1 cellular context compared by ENCODE assay signal in the genomic region with DNA sequence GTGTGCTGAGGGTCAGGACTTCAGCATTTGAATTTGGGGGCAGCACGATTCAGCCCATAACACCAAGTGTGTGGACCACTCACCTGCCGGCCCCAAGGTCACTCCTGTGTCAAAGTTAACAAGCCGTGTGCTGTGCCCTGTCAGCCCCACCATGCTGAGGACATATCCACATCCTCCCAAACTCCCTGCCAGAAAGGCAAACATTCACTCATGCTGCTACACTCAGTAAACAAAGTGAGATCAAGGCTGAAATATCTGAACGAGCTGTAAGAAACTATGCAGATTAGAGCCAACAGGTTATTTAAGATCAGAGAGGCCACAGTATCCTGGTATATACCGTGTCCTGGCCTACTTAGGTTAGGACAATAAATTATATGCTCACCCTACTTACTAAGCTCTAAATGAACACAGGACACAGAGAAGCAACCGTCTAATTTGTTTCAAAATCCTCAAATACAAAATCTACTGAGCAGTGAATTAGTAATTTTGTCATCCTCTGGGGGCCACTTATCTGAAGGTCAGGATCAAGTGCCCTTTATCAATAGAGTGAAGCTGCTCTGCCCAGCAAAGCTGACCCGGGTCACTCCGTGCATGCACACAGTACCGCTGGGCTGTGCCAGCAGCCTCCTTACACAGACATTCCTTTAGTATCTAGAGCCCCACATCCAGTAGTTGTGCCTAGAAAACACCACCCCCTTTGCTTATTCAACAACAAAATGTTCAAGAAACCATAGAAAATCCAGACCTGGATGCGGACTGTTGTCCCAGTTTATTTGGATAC.
TF ChIP-seq lines count a peak whose summit lies in the region.

No MANE protein-coding gene starts in this region.

TF ChIP-seq in HepG2, 621 proteins besides CTCF, POLR2A, EP300 and RAD21 (continues in another document):
- TF ChIP-seq ZNF235 (CRISPR knock-in tag; IDR thresholded peaks at IDR 0.05; ENCODE audit: borderline replicate concordance) (no peak), SOX13 (IDR thresholded peaks at IDR 0.05) (no peak), SOX13 (CRISPR knock-in tag; conservative IDR thresholded peaks at IDR 0.05 in 1 of 2, IDR thresholded peaks at IDR 0.05 in 1 of 2) (peak in 1 of 2 experiments; percentile 6; a peak in 1 of 4 replicates), GTF3A (CRISPR knock-in tag; conservative IDR thresholded peaks at IDR 0.05) (no peak), HNF4A (CRISPR knock-in tag; IDR thresholded peaks at IDR 0.05) (peak; percentile 35), GATAD2A (CRISPR knock-in tag; IDR thresholded peaks at IDR 0.05) (peak; percentile 27; the same call in 1 of the 2 replicates), TBX2 (CRISPR knock-in tag; IDR thresholded peaks at IDR 0.05; ENCODE audit: borderline replicate concordance) (peak; percentile 32; the same call in 1 of the 2 replicates), HDAC1 (CRISPR knock-in tag; IDR thresholded peaks at IDR 0.05) (peak; percentile 54; the same call in 1 of the 2 replicates), ZNF383 (CRISPR knock-in tag; IDR thresholded peaks at IDR 0.05; ENCODE audit: borderline replicate concordance) (no peak), ZNF780A (CRISPR knock-in tag; IDR thresholded peaks at IDR 0.05) (peak; percentile 93), MAF1 (CRISPR knock-in tag; IDR thresholded peaks at IDR 0.05; ENCODE audit: borderline replicate concordance) (no peak), SMAD3 (CRISPR knock-in tag; IDR thresholded peaks at IDR 0.05) (no peak), SALL1 (CRISPR knock-in tag; IDR thresholded peaks at IDR 0.05) (peak; percentile 74), FOXO1 (CRISPR knock-in tag; IDR thresholded peaks at IDR 0.05) (peak; percentile 16; the same call in 1 of the 2 replicates), RARA (CRISPR knock-in tag; IDR thresholded peaks at IDR 0.05) (peak; percentile 49), ZNF256 (CRISPR knock-in tag; conservative IDR thresholded peaks at IDR 0.05) (no peak), TEAD3 (CRISPR knock-in tag; optimal IDR thresholded peaks at IDR 0.05; ENCODE audit: borderline replicate concordance) (peak; percentile 71)
- TF ChIP-seq, protein P1, sequence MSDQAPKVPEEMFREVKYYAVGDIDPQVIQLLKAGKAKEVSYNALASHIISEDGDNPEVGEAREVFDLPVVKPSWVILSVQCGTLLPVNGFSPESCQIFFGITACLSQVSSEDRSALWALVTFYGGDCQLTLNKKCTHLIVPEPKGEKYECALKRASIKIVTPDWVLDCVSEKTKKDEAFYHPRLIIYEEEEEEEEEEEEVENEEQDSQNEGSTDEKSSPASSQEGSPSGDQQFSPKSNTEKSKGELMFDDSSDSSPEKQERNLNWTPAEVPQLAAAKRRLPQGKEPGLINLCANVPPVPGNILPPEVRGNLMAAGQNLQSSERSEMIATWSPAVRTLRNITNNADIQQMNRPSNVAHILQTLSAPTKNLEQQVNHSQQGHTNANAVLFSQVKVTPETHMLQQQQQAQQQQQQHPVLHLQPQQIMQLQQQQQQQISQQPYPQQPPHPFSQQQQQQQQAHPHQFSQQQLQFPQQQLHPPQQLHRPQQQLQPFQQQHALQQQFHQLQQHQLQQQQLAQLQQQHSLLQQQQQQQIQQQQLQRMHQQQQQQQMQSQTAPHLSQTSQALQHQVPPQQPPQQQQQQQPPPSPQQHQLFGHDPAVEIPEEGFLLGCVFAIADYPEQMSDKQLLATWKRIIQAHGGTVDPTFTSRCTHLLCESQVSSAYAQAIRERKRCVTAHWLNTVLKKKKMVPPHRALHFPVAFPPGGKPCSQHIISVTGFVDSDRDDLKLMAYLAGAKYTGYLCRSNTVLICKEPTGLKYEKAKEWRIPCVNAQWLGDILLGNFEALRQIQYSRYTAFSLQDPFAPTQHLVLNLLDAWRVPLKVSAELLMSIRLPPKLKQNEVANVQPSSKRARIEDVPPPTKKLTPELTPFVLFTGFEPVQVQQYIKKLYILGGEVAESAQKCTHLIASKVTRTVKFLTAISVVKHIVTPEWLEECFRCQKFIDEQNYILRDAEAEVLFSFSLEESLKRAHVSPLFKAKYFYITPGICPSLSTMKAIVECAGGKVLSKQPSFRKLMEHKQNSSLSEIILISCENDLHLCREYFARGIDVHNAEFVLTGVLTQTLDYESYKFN (CRISPR knock-in tag; conservative IDR thresholded peaks at IDR 0.05) = peak; percentile 46
- TF ChIP-seq, protein P2, sequence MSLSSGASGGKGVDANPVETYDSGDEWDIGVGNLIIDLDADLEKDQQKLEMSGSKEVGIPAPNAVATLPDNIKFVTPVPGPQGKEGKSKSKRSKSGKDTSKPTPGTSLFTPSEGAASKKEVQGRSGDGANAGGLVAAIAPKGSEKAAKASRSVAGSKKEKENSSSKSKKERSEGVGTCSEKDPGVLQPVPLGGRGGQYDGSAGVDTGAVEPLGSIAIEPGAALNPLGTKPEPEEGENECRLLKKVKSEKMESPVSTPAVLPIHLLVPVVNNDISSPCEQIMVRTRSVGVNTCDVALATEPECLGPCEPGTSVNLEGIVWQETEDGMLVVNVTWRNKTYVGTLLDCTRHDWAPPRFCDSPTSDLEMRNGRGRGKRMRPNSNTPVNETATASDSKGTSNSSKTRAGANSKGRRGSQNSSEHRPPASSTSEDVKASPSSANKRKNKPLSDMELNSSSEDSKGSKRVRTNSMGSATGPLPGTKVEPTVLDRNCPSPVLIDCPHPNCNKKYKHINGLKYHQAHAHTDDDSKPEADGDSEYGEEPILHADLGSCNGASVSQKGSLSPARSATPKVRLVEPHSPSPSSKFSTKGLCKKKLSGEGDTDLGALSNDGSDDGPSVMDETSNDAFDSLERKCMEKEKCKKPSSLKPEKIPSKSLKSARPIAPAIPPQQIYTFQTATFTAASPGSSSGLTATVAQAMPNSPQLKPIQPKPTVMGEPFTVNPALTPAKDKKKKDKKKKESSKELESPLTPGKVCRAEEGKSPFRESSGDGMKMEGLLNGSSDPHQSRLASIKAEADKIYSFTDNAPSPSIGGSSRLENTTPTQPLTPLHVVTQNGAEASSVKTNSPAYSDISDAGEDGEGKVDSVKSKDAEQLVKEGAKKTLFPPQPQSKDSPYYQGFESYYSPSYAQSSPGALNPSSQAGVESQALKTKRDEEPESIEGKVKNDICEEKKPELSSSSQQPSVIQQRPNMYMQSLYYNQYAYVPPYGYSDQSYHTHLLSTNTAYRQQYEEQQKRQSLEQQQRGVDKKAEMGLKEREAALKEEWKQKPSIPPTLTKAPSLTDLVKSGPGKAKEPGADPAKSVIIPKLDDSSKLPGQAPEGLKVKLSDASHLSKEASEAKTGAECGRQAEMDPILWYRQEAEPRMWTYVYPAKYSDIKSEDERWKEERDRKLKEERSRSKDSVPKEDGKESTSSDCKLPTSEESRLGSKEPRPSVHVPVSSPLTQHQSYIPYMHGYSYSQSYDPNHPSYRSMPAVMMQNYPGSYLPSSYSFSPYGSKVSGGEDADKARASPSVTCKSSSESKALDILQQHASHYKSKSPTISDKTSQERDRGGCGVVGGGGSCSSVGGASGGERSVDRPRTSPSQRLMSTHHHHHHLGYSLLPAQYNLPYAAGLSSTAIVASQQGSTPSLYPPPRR (CRISPR knock-in tag; IDR thresholded peaks at IDR 0.05; ENCODE audit: borderline replicate concordance) = peak; percentile 39; the same call in 1 of the 2 replicates
- TF ChIP-seq, protein P3, sequence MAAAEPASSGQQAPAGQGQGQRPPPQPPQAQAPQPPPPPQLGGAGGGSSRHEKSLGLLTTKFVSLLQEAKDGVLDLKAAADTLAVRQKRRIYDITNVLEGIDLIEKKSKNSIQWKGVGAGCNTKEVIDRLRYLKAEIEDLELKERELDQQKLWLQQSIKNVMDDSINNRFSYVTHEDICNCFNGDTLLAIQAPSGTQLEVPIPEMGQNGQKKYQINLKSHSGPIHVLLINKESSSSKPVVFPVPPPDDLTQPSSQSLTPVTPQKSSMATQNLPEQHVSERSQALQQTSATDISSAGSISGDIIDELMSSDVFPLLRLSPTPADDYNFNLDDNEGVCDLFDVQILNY (CRISPR knock-in tag; conservative IDR thresholded peaks at IDR 0.05) = no peak
- TF ChIP-seq, protein P4, sequence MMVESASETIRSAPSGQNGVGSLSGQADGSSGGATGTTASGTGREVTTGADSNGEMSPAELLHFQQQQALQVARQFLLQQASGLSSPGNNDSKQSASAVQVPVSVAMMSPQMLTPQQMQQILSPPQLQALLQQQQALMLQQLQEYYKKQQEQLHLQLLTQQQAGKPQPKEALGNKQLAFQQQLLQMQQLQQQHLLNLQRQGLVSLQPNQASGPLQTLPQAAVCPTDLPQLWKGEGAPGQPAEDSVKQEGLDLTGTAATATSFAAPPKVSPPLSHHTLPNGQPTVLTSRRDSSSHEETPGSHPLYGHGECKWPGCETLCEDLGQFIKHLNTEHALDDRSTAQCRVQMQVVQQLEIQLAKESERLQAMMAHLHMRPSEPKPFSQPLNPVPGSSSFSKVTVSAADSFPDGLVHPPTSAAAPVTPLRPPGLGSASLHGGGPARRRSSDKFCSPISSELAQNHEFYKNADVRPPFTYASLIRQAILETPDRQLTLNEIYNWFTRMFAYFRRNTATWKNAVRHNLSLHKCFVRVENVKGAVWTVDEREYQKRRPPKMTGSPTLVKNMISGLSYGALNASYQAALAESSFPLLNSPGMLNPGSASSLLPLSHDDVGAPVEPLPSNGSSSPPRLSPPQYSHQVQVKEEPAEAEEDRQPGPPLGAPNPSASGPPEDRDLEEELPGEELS (CRISPR knock-in tag; IDR thresholded peaks at IDR 0.05) = peak; percentile 69
- TF ChIP-seq, protein P5, sequence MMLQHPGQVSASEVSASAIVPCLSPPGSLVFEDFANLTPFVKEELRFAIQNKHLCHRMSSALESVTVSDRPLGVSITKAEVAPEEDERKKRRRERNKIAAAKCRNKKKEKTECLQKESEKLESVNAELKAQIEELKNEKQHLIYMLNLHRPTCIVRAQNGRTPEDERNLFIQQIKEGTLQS (CRISPR knock-in tag; IDR thresholded peaks at IDR 0.05) = no peak
- TF ChIP-seq, protein P6, sequence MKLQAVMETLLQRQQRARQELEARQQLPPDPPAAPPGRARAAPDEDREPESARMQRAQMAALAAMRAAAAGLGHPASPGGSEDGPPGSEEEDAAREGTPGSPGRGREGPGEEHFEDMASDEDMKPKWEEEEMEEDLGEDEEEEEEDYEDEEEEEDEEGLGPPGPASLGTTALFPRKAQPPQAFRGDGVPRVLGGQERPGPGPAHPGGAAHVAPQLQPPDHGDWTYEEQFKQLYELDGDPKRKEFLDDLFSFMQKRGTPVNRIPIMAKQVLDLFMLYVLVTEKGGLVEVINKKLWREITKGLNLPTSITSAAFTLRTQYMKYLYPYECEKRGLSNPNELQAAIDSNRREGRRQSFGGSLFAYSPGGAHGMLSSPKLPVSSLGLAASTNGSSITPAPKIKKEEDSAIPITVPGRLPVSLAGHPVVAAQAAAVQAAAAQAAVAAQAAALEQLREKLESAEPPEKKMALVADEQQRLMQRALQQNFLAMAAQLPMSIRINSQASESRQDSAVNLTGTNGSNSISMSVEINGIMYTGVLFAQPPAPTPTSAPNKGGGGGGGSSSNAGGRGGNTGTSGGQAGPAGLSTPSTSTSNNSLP (IDR thresholded peaks at IDR 0.05; ENCODE audit: low read depth, low read length) = peak; percentile 22; the same call in 1 of the 2 replicates
- TF ChIP-seq, protein P7, sequence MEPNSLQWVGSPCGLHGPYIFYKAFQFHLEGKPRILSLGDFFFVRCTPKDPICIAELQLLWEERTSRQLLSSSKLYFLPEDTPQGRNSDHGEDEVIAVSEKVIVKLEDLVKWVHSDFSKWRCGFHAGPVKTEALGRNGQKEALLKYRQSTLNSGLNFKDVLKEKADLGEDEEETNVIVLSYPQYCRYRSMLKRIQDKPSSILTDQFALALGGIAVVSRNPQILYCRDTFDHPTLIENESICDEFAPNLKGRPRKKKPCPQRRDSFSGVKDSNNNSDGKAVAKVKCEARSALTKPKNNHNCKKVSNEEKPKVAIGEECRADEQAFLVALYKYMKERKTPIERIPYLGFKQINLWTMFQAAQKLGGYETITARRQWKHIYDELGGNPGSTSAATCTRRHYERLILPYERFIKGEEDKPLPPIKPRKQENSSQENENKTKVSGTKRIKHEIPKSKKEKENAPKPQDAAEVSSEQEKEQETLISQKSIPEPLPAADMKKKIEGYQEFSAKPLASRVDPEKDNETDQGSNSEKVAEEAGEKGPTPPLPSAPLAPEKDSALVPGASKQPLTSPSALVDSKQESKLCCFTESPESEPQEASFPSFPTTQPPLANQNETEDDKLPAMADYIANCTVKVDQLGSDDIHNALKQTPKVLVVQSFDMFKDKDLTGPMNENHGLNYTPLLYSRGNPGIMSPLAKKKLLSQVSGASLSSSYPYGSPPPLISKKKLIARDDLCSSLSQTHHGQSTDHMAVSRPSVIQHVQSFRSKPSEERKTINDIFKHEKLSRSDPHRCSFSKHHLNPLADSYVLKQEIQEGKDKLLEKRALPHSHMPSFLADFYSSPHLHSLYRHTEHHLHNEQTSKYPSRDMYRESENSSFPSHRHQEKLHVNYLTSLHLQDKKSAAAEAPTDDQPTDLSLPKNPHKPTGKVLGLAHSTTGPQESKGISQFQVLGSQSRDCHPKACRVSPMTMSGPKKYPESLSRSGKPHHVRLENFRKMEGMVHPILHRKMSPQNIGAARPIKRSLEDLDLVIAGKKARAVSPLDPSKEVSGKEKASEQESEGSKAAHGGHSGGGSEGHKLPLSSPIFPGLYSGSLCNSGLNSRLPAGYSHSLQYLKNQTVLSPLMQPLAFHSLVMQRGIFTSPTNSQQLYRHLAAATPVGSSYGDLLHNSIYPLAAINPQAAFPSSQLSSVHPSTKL (CRISPR knock-in tag; IDR thresholded peaks at IDR 0.05) = peak; percentile 59
